ENCODE assay signal across 1 cellular context in the genomic region with DNA sequence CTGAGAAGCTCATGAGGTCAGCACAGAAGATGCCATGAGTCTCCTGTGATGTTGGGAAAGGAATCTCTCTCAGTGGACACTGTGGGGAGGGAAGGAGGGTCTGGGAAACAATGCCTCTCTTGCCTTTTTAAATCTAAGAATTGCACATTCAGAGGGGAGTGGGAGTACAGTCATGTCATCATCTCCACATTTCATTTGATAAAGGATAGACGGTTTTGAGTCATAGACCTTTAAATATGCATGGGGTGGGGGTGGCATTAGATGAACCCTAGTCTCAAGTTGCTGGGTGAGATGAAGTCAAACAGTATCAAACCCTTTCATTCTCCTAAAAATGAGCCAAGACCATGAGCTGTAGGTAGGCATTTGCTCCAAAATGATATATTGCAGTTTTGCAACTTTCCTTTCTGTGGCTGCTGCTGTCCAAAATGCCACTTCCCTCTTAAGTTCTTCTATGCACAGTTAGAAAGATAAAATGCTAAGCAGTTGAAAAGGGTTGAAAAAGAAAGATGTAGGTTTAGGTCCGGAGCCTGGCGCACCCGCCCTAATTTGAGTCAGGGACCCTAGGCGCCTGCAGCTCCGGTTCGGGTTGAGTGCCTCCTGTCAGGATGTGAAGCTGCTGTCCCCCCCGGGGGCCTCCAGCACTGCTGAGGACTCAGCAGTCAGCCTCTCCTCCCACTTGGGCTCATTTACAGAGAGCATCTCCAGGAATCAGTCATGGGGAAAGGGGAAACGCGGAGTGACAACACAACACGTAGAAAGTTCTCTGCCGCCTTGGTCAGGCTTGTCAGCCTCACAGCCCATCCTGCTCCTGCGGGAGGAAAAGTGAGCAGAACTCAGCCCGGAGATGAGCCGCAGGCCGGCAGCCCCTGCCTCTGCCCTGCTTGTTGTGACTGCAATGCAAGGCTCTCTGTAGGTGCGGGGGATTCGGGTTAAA.
TF ChIP-seq lines count a peak whose summit lies in the region.

No MANE protein-coding gene starts in this region.

TF ChIP-seq in SK-N-SH, 30 proteins besides CTCF, POLR2A, EP300 and RAD21 (continued from another document):
- TF ChIP-seq REST (IDR thresholded peaks at IDR 0.05; ENCODE audit: low read depth, low read length), result 0 out of 2 replicates have a peak, but pooled peaks have one; percentile 18
TF ChIP-seq in SK-N-SH: peak in this region for 2.
